In the genomic region with DNA sequence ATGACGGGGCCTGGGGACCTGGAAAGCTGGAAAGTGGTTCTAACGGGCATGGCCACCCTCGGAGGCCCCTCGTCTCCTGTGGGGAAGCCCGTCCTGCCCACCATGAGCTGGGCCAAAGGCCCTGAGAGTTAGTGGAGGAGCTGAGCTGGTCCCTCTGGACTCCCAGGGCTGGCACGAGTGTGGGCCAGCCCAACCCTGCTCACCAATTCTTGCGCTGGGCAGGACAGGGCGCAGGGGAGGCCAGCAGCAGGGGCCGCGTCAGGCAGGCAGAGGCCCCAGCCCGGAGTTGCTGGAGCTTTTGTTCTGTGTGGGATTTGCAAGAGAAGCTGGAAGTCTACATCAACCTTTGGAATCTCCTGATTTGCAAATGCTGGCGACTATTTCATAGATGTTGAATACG, we compare ENCODE assay signal across 22 cellular contexts. TPM values are rescaled to one million over a fixed set of nuclear protein-coding genes. Genes with fewer than 3 reads are reported as not detected.
"Had no signal": no experiment of that assay in that cellular context is flagged by ENCODE, and none has a peak within 500 bp of the region (broad histone marks: within the 10 kb centered on the region; RNA-seq: fewer than 3 reads in every experiment).

No MANE protein-coding gene starts in this region.

- H3K27me3 ChIP-seq: SJCRH30 had no signal

- H3K36me3 ChIP-seq: MG63, SJCRH30 had no signal

- ATAC-seq: SK-N-SH treated with all-trans-retinoic acid at 6 μM for 48 hours had no signal

- H3K27ac ChIP-seq: SJCRH30 had no signal

- H3K9me3 ChIP-seq: MG63, SJCRH30 had no signal

- H3K4me1 ChIP-seq: SJCRH30 had no signal

- DNase-seq: IMR-90, Karpas-422, KG1, MG63, NCI-H1092, NCI-H1105 treated with DMSO at 0.1 percent for 48 hours, NCI-H1436, NCI-H187, NCI-H2029, NCI-H2081 treated with DMSO at 0.1 percent for 48 hours, NCI-H2171, NCI-H226, NCI-H446, NCI-H510A, NCI-H524 treated with DMSO at 0.1 percent for 48 hours, NCI-H69, NCI-H774, RPMI8226, SHP77, SJCRH30 had no signal

- H3K4me3 ChIP-seq: MG63, SJCRH30 had no signal

RNA-seq across cellular contexts. Expression of gene UNCX, which starts 29.8 kb away (rescaled TPM):
- total RNA-seq: HT-29, IMR-90 had no signal
- polyA plus RNA-seq: IMR-90 had no signal
